In genomic region chr1:50774759-50775351, GRCh38 we compare ENCODE assay signal across 8 cellular contexts.
DNase-seq lines count a peak whose midpoint lies in the region; ATAC-seq and TF ChIP-seq lines count a peak whose summit lies in the region.

No MANE protein-coding gene starts in this region.

- H3K9me3 ChIP-seq in mammary epithelial cell (replicated peaks; ENCODE audit: insufficient read depth, low read length) (no peaks in the 10 kb centered on the region), uterus (no peaks in the 10 kb centered on the region)

- in situ Hi-C loops in mammary epithelial cell (cut with MboI; ENCODE audit: low sequenced_read_pairs in 2 of 2): loop anchor here (25.0 kb wide), 2 partner anchors 262 to 412 kb away; no protein-coding TSS in a partner anchor

- H3K9me3 Mint-ChIP-seq in HFFc6: no peaks in the 10 kb centered on the region

- no peaks in the 10 kb centered on the region for H3K27me3 Mint-ChIP-seq in HFFc6 (ENCODE audit: insufficient read depth)

- H3K36me3 Mint-ChIP-seq in HFFc6 (ENCODE audit: low read depth): no peaks in the 10 kb centered on the region

- 8% methylated on average over 2 of the region's 2 CpGs for WGBS in mammary epithelial cell (ENCODE audit: low coverage, missing lambda C conversion rate)

- peaks cover 26% of the 10 kb centered on the region for H3K79me2 ChIP-seq in mammary epithelial cell (ENCODE audit: insufficient read depth, low read length)

- intact Hi-C loops in mammary epithelial cell (cut with micrococcal nuclease) (loop anchor here (1.0 to 10.0 kb wide), 4 partner anchors 60 to 414 kb away; no protein-coding TSS in a partner anchor), uterus (cut with DNase I; ENCODE audit: low total_unique reads) (loop anchor here (10.0 kb wide), 1 partner anchor 410 kb away; no protein-coding TSS in a partner anchor)

- no peak overlapping the region for H3K27ac Mint-ChIP-seq in HFFc6

- H3K36me3 ChIP-seq in mammary epithelial cell (ENCODE audit: insufficient read depth, low read length) (peaks cover 2% of the 10 kb centered on the region), uterus (no peaks in the 10 kb centered on the region)

- ATAC-seq in HG02840 (IDR thresholded peaks at IDR 0.05; ENCODE audit: low FRiP score, unreplicated experiment): no peak

- no TSS peak for BruUV-seq in mammary epithelial cell (replicated peaks; lab: Mats Ljungman, UMichigan)

- no peaks in the 10 kb centered on the region for H3K27me3 ChIP-seq in mammary epithelial cell (ENCODE audit: insufficient read depth, low read length)
- no peaks in the 10 kb centered on the region for H3K27me3 ChIP-seq in uterus

- dilution Hi-C loops in mammary epithelial cell (cut with HindIII; ENCODE audit: low sequenced_read_pairs): no loop called here

- H3K4me3 Mint-ChIP-seq in HFFc6: no peak overlapping the region

- DNase-seq in DMS153 treated with DMSO at 0.1 percent for 48 hours (lab: John Stamatoyannopoulos, UW; ENCODE audit: unreplicated experiment) (peak; percentile 71), HFFc6 (peak; percentile 54), NCI-H748 treated with DMSO at 0.1 percent for 48 hours (lab: John Stamatoyannopoulos, UW) (peak; percentile 57), mammary epithelial cell (peak; percentile 42), left kidney (ENCODE audit: low read depth, low spot score) (peak; percentile 77), uterus (no peak)
- DNase-seq in activated CD4-positive, CD25-positive, alpha-beta regulatory T cell (lab: John Stamatoyannopoulos, UW): no peak

- H3K4me3 ChIP-seq in mammary epithelial cell (replicated peaks in 1 of 3; ENCODE audit: insufficient read depth in 1 of 3, low read depth in 2 of 3, low read length in 3 of 3) (no peak overlapping the region), uterus (no peak overlapping the region)

- H3K27ac ChIP-seq in mammary epithelial cell (ENCODE audit: insufficient read depth, low read depth, low read length) (no peak overlapping the region), uterus (no peak overlapping the region)

- TF ChIP-seq CTCF in HFFc6 (IDR thresholded peaks at IDR 0.05) (peak; percentile 90), mammary epithelial cell (conservative IDR thresholded peaks at IDR 0.05 in 1 of 2, IDR thresholded peaks at IDR 0.05 in 1 of 2; ENCODE audit: extremely low read depth in 1 of 2, insufficient read depth in 1 of 2, low read depth in 1 of 2, low read length in 2 of 2) (peak; percentile 60 to 73), uterus (IDR thresholded peaks at IDR 0.05) (peak; percentile 64 to 74 (median 68))

- H3K4me1 Mint-ChIP-seq in HFFc6 (ENCODE audit: low read depth): no peaks in the 10 kb centered on the region

- H2AFZ ChIP-seq in mammary epithelial cell (ENCODE audit: low read depth, low read length): no peak overlapping the region

- no peak overlapping the region for H3K4me2 ChIP-seq in mammary epithelial cell (ENCODE audit: insufficient read depth, low read depth, low read length)

- H3K4me1 ChIP-seq in mammary epithelial cell (ENCODE audit: insufficient read depth, low read length) (no peaks in the 10 kb centered on the region), uterus (no peaks in the 10 kb centered on the region)

- no peak overlapping the region for H3K9ac ChIP-seq in mammary epithelial cell (ENCODE audit: insufficient read depth, low read length)

- CTCF ChIA-PET in mammary epithelial cell (lab: Charles Lee; ENCODE audit: low non-redundant PET): interaction anchor here (0.6 to 0.7 kb wide), 4 partner anchors 139 to 966 kb away, joined by 3 to 7 read pairs (median 4); no protein-coding TSS in a partner anchor

- TF ChIP-seq POLR2A in uterus (IDR thresholded peaks at IDR 0.05): no peak

- H4K20me1 ChIP-seq in mammary epithelial cell (ENCODE audit: insufficient read depth, low read length): no peaks in the 10 kb centered on the region

Comparison
In these comparisons a context has a peak if more than half of its experiments do, and no peak if none do; other contexts are left out.
1. DNase-seq: peak in DMS153 treated with DMSO at 0.1 percent for 48 hours (single experiment), HFFc6 (single experiment), NCI-H748 treated with DMSO at 0.1 percent for 48 hours (single experiment), mammary epithelial cell (single experiment) and left kidney (single experiment); none in uterus (0 of 2) and activated CD4-positive, CD25-positive, alpha-beta regulatory T cell (0 of 4).
2. Peak in every context shown above with its lines, with median percentiles within 50 percentile points of each other: CTCF ChIP-seq.